ENCODE assay signal across 1 cellular context in genomic region chr1:29125237-29125641, GRCh38.
TF ChIP-seq lines count a peak whose summit lies in the region.

No MANE protein-coding gene starts in this region.

TF ChIP-seq in GM23338, 12 proteins besides CTCF, POLR2A, EP300 and RAD21:
- TF ChIP-seq ZNF462 (CRISPR knock-in tag; IDR thresholded peaks at IDR 0.05) (no peak), POLR2AphosphoS5 (IDR thresholded peaks at IDR 0.05; ENCODE audit: low read depth) (no peak), STAT1 (IDR thresholded peaks at IDR 0.05; ENCODE audit: unreplicated experiment) (no peak), REST (IDR thresholded peaks at IDR 0.05; ENCODE audit: unreplicated experiment) (no peak), EZH2 (IDR thresholded peaks at IDR 0.05; ENCODE audit: low read depth, unreplicated experiment) (no peak), CREB1 (CRISPR knock-in tag; IDR thresholded peaks at IDR 0.05; ENCODE audit: low read depth) (no peak), ZNF114 (CRISPR knock-in tag; IDR thresholded peaks at IDR 0.05) (no peak), ETS1 (IDR thresholded peaks at IDR 0.05) (no peak), JUNB (IDR thresholded peaks at IDR 0.05; ENCODE audit: unreplicated experiment) (no peak), ZNF331 (CRISPR knock-in tag; IDR thresholded peaks at IDR 0.05; ENCODE audit: low read depth) (no peak), NANOG (IDR thresholded peaks at IDR 0.05; ENCODE audit: borderline replicate concordance) (no peak), EZH2phosphoT487 (IDR thresholded peaks at IDR 0.05; ENCODE audit: unreplicated experiment) (no peak)
